In the genomic region with DNA sequence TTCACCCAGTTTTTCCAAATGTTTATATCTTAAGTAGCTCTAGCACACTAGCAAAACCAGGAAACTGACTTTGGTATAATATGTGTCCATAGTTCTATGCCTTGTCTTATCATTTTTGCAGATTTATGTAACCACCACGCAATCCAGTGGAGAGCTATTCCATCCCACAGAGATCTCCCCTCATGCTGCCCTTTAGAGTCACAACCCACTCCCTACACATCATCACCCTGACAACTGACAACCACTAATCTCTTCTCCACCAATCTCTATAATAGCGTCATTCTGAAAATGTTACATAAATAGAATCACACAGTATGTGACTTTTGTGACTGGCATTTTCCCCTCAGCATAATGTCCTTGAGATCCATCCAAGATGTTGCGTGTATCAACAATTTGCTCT, we compare ENCODE assay signal across 38 cellular contexts. TPM values are rescaled to one million over a fixed set of nuclear protein-coding genes. Genes with fewer than 3 reads are reported as not detected.
"Had no signal": no experiment of that assay in that cellular context is flagged by ENCODE, and none has a peak within 500 bp of the region (broad histone marks: within the 10 kb centered on the region; RNA-seq: fewer than 3 reads in every experiment).

No MANE protein-coding gene starts in this region.

- DNase-seq: activated CD4-positive, alpha-beta T cell treated with anti-CD3 and anti-CD28 coated beads for 1 hour; activated CD4-positive, alpha-beta T cell treated with anti-CD3 and anti-CD28 coated beads, Interleukin-2, amount 10 ng/mL, durations not matched to agents 7 days and 5 days; activated CD4-positive, alpha-beta T cell treated with anti-CD3 and anti-CD28 coated beads, Interleukin-2, amount 50 U/mL, for 48 hours; activated CD4-positive, CD25-positive, alpha-beta regulatory T cell; activated CD8-positive, alpha-beta memory T cell treated with anti-CD3 and anti-CD28 coated beads, Interleukin-2, amount 50 U/mL, for 4 hours; activated CD8-positive, alpha-beta T cell treated with anti-CD3 and anti-CD28 coated beads, Interleukin-2, amount 10 ng/mL, durations not matched to agents 7 days and 5 days; activated effector memory CD4-positive, alpha-beta T cell treated with Interleukin-2 at 50 U/mL for 16 hours; activated naive CD4-positive, alpha-beta T cell treated with anti-CD3 and anti-CD28 coated beads, Interleukin-2, amount 10 ng/mL, durations not matched to agents 7 days and 5 days; activated T-cell treated with anti-CD3 and anti-CD28 coated beads for 4 hours; activated T-cell treated with anti-CD3 and anti-CD28 coated beads, Interleukin-2, amount 50 U/mL, for 4 hours; body of pancreas; caudate nucleus; IMR-90; NCI-H1092 treated with DMSO at 0.1 percent for 48 hours; NCI-H1417; NCI-H146; NCI-H187; NCI-H2029 treated with DMSO at 0.1 percent for 48 hours; NCI-H2107; NCI-H2171; NCI-H510A; NCI-H526; NCI-H748 treated with DMSO at 0.1 percent for 48 hours; NK-92 treated with Interleukin-12 subunit alpha and Interleukin-12 subunit beta, amount 100 ng/mL, for 24 hours; PC-3; Peyer's patch; RPMI8226; SW 1271; T-helper 1 cell; T-helper 2 cell; T-helper 9 cell had no signal

- H3K27ac ChIP-seq: body of pancreas, breast epithelium, Peyer's patch, VCaP had no signal

- H3K36me3 Mint-ChIP-seq: activated naive CD4-positive, alpha-beta T cell treated with anti-CD3 and anti-CD28 coated beads, Interleukin-2, amount 10 ng/mL, durations not matched to agents 7 days and 5 days; activated naive CD8-positive, alpha-beta T cell had no signal

- H3K9me3 ChIP-seq: body of pancreas, breast epithelium, Peyer's patch had no signal

- H3K4me3 Mint-ChIP-seq: activated CD4-positive, alpha-beta T cell treated with anti-CD3 and anti-CD28 coated beads, Interleukin-2, amount 10 ng/mL, durations not matched to agents 7 days and 5 days; activated CD8-positive, alpha-beta T cell treated with anti-CD3 and anti-CD28 coated beads, Interleukin-2, amount 10 ng/mL, durations not matched to agents 7 days and 5 days; activated naive CD4-positive, alpha-beta T cell treated with anti-CD3 and anti-CD28 coated beads, Interleukin-2, amount 10 ng/mL, durations not matched to agents 7 days and 5 days; activated naive CD8-positive, alpha-beta T cell; activated T-cell treated with anti-CD3 and anti-CD28 coated beads, Interleukin-2, amount 50 U/mL, for 4 hours; activated T-helper 1 cell treated with anti-CD3 and anti-CD28 coated beads, Interleukin-12 subunit alpha, Interleukin-12 subunit beta, Interleukin-2, Interleukin-4 antibody, amounts not matched to agents 30 ng/mL and 10 ng/mL and 1 ng/mL, durations not matched to agents 14 hours and 24 hours and 36 hours had no signal

- ATAC-seq: activated CD8-positive, alpha-beta T cell treated with anti-CD3 and anti-CD28 coated beads, Interleukin-2, amount 10 ng/mL, durations not matched to agents 7 days and 5 days; activated T-cell treated with anti-CD3 and anti-CD28 coated beads, Interleukin-2, amount 50 U/mL, for 4 hours; body of pancreas; K562; PC-3 had no signal

- H3K4me1 Mint-ChIP-seq: activated naive CD4-positive, alpha-beta T cell treated with anti-CD3 and anti-CD28 coated beads, Interleukin-2, amount 10 ng/mL, durations not matched to agents 7 days and 5 days had no signal

- H3K27me3 Mint-ChIP-seq: activated naive CD4-positive, alpha-beta T cell treated with anti-CD3 and anti-CD28 coated beads, Interleukin-2, amount 10 ng/mL, durations not matched to agents 7 days and 5 days had no signal

- H3K4me3 ChIP-seq: body of pancreas, breast epithelium, K562, Peyer's patch had no signal

- H3K27ac Mint-ChIP-seq: activated CD4-positive, alpha-beta T cell treated with anti-CD3 and anti-CD28 coated beads, Interleukin-2, amount 10 ng/mL, durations not matched to agents 7 days and 5 days; activated CD8-positive, alpha-beta T cell treated with anti-CD3 and anti-CD28 coated beads, Interleukin-2, amount 10 ng/mL, durations not matched to agents 7 days and 5 days; activated naive CD4-positive, alpha-beta T cell treated with anti-CD3 and anti-CD28 coated beads, Interleukin-2, amount 10 ng/mL, durations not matched to agents 7 days and 5 days; activated naive CD8-positive, alpha-beta T cell; activated T-helper 1 cell treated with anti-CD3 and anti-CD28 coated beads, Interleukin-12 subunit alpha, Interleukin-12 subunit beta, Interleukin-2, Interleukin-4 antibody, amounts not matched to agents 30 ng/mL and 10 ng/mL and 1 ng/mL, durations not matched to agents 14 hours and 24 hours and 36 hours had no signal

- H3K4me1 ChIP-seq: body of pancreas, breast epithelium, Peyer's patch had no signal

- H3K27me3 ChIP-seq: body of pancreas, breast epithelium, Peyer's patch had no signal

- H3K9me3 Mint-ChIP-seq: activated CD4-positive, alpha-beta T cell treated with anti-CD3 and anti-CD28 coated beads, Interleukin-2, amount 10 ng/mL, durations not matched to agents 7 days and 5 days; activated naive CD4-positive, alpha-beta T cell treated with anti-CD3 and anti-CD28 coated beads, Interleukin-2, amount 10 ng/mL, durations not matched to agents 7 days and 5 days; activated T-cell treated with anti-CD3 and anti-CD28 coated beads, Interleukin-2, amount 50 U/mL, for 4 hours; activated T-helper 1 cell treated with anti-CD3 and anti-CD28 coated beads, Interleukin-12 subunit alpha, Interleukin-12 subunit beta, Interleukin-2, Interleukin-4 antibody, amounts not matched to agents 30 ng/mL and 10 ng/mL and 1 ng/mL, durations not matched to agents 14 hours and 24 hours and 36 hours had no signal

- H3K36me3 ChIP-seq: breast epithelium, Peyer's patch had no signal

RNA-seq across cellular contexts. Expression of a gene that starts 29.1 kb away (rescaled TPM):
- total RNA-seq: astrocyte, IMR-90, K562, M059J, PC-3 had no signal
- polyA plus RNA-seq: IMR-90, K562 had no signal
